In genomic region chr5:132010645-132011560, GRCh38 we compare ENCODE assay signal across 8 cellular contexts. TPM values are rescaled to one million over a fixed set of nuclear protein-coding genes. Genes with fewer than 3 reads are reported as not detected.
DNase-seq lines count a peak whose midpoint lies in the region; ATAC-seq and TF ChIP-seq lines count a peak whose summit lies in the region.

No MANE protein-coding gene starts in this region.

- no peaks in the 10 kb centered on the region for H3K36me3 ChIP-seq in Caco-2 (ENCODE audit: control insufficient read depth, insufficient read depth, low read length)

- DNase-seq in Caco-2 (peak in 1 of 2 experiments; percentile 34), epithelial cell of proximal tubule (ENCODE audit: low read depth) (no peak), osteocyte (ENCODE audit: extremely low spot score, unreplicated experiment) (peak; percentile 75), omental fat pad (ENCODE audit: low spot score) (no peak)

- CTCF ChIA-PET in Caco-2 (lab: Charles Lee), result interaction anchor here (2.2 kb wide), 1 partner anchor 422 kb away, joined by 6 read pairs; no protein-coding TSS in a partner anchor

- TF ChIP-seq CTCF in Caco-2 (IDR thresholded peaks at IDR 0.05; ENCODE audit: insufficient read depth in 1 of 2, low read depth in 1 of 2, low read length in 1 of 2, severe bottlenecking in 1 of 2, unreplicated experiment in 1 of 2) (no peak), epithelial cell of proximal tubule (conservative IDR thresholded peaks at IDR 0.05; ENCODE audit: low read depth, low read length) (no peak), osteocyte (IDR thresholded peaks at IDR 0.05) (no peak), omental fat pad (IDR thresholded peaks at IDR 0.05) (no peak)

- H3K36me3 Mint-ChIP-seq in Caco-2 (ENCODE audit: insufficient read depth, unreplicated experiment) (no peaks in the 10 kb centered on the region), osteocyte (ENCODE audit: unreplicated experiment) (no peaks in the 10 kb centered on the region)
- H3K36me3 Mint-ChIP-seq in T-helper 1 cell treated with Interleukin-12 subunit alpha and Interleukin-12 subunit beta and Interleukin-4 antibody, amounts not matched to agents 30 μg/mL and 1 μg/mL, for 36 hours (ENCODE audit: low read depth), result peaks cover 2% of the 10 kb centered on the region

- ATAC-seq in HG02938 (IDR thresholded peaks at IDR 0.05; ENCODE audit: unreplicated experiment) (no peak), omental fat pad (ENCODE audit: low FRiP score) (no peak), HG03521 (IDR thresholded peaks at IDR 0.05; ENCODE audit: unreplicated experiment) (no peak), HG03520 (IDR thresholded peaks at IDR 0.05; ENCODE audit: unreplicated experiment) (no peak)

- H3K27ac Mint-ChIP-seq in Caco-2 (ENCODE audit: unreplicated experiment) (no peak overlapping the region), osteocyte (ENCODE audit: unreplicated experiment) (no peak overlapping the region)
- peak overlapping the region; percentile 14 for H3K27ac Mint-ChIP-seq in T-helper 1 cell treated with Interleukin-12 subunit alpha and Interleukin-12 subunit beta and Interleukin-4 antibody, amounts not matched to agents 30 μg/mL and 1 μg/mL, for 36 hours

- POLR2A ChIA-PET in Caco-2 (lab: Charles Lee), result no interaction called here

- intact Hi-C loops in Caco-2 (cut with micrococcal nuclease; ENCODE audit: unreplicated experiment), result no loop called here

- no peaks in the 10 kb centered on the region; the same call in 1 of the 2 replicates for H3K27me3 ChIP-seq in Caco-2 (replicated peaks; ENCODE audit: control insufficient read depth, insufficient read depth, low read length)

- H3K27me3 Mint-ChIP-seq in Caco-2 (ENCODE audit: insufficient read depth, unreplicated experiment) (peaks cover 3% of the 10 kb centered on the region), osteocyte (ENCODE audit: unreplicated experiment) (peaks cover 45% of the 10 kb centered on the region)
- peaks cover 72% of the 10 kb centered on the region for H3K27me3 Mint-ChIP-seq in T-helper 1 cell treated with Interleukin-12 subunit alpha and Interleukin-12 subunit beta and Interleukin-4 antibody, amounts not matched to agents 30 μg/mL and 1 μg/mL, for 36 hours (ENCODE audit: low read depth)

- no peaks in the 10 kb centered on the region for H3K9me3 ChIP-seq in Caco-2

- no peaks in the 10 kb centered on the region for H3K4me1 ChIP-seq in Caco-2

- peak overlapping the region; percentile 63 for H3K4me3 Mint-ChIP-seq in Caco-2 (ENCODE audit: unreplicated experiment)
- peak overlapping the region; percentile 68 for H3K4me3 Mint-ChIP-seq in T-helper 1 cell treated with Interleukin-12 subunit alpha and Interleukin-12 subunit beta and Interleukin-4 antibody, amounts not matched to agents 30 μg/mL and 1 μg/mL, for 36 hours
- H3K4me3 Mint-ChIP-seq in osteocyte (ENCODE audit: unreplicated experiment), result peak overlapping the region; percentile 65

- H3K9me3 Mint-ChIP-seq in Caco-2 (ENCODE audit: unreplicated experiment) (no peaks in the 10 kb centered on the region), osteocyte (ENCODE audit: unreplicated experiment) (no peaks in the 10 kb centered on the region)
- no peaks in the 10 kb centered on the region for H3K9me3 Mint-ChIP-seq in T-helper 1 cell treated with Interleukin-12 subunit alpha and Interleukin-12 subunit beta and Interleukin-4 antibody, amounts not matched to agents 30 μg/mL and 1 μg/mL, for 36 hours

- H3K4me1 Mint-ChIP-seq in Caco-2 (ENCODE audit: low read depth, unreplicated experiment) (no peaks in the 10 kb centered on the region), osteocyte (ENCODE audit: unreplicated experiment) (peaks cover 4% of the 10 kb centered on the region)
- peaks cover 33% of the 10 kb centered on the region for H3K4me1 Mint-ChIP-seq in T-helper 1 cell treated with Interleukin-12 subunit alpha and Interleukin-12 subunit beta and Interleukin-4 antibody, amounts not matched to agents 30 μg/mL and 1 μg/mL, for 36 hours (ENCODE audit: low read depth)

- no TSS peak for BruUV-seq in Caco-2 (replicated peaks; lab: Mats Ljungman, UMichigan)

- H3K4me3 ChIP-seq in Caco-2 (ENCODE audit: low read depth, low read length) (peak overlapping the region; percentile 55), epithelial cell of proximal tubule (ENCODE audit: low read depth, low read length) (peak overlapping the region; percentile 56)

RNA-seq across cellular contexts. Expression of gene ACSL6, which starts 0.6 kb away (rescaled TPM):
- total RNA-seq in Caco-2 (2022), result 0.19 and 1.4 TPM in 2 replicates
- 0.35 TPM in 1 of 2 replicates, not detected in the other for total RNA-seq in epithelial cell of proximal tubule
- not detected in 2 replicates for total RNA-seq in osteocyte
- total RNA-seq in omental fat pad, result 1 to 10 TPM in 2 of 4 donors, under 1 TPM in 1, not detected in 1; 0.75 to 1.4 (median 1.0) TPM

RNA-seq across cellular contexts. Expression of gene IL3, which starts 49.6 kb away (rescaled TPM):
- total RNA-seq in Caco-2 (2022), result not detected in 2 replicates
- total RNA-seq in epithelial cell of proximal tubule, result not detected in 2 replicates
- not detected in 2 replicates for total RNA-seq in osteocyte
- total RNA-seq in omental fat pad, result not detected
